30 cellular contexts compared by ENCODE assay signal in genomic region chr5:168204165-168204564, GRCh38.
"Had no signal": no experiment of that assay in that cellular context is flagged by ENCODE, and none has a peak within 500 bp of the region (broad histone marks: within the 10 kb centered on the region; RNA-seq: fewer than 3 reads in every experiment).

No MANE protein-coding gene starts in this region.

- DNase-seq: activated B cell treated with CpG ODN at 0.5 μM for 24 hours; activated CD4-positive, alpha-beta T cell treated with anti-CD3 and anti-CD28 coated beads for 48 hours; activated CD4-positive, alpha-beta T cell treated with anti-CD3 and anti-CD28 coated beads, Interleukin-2, amount 50 U/mL, for 1 hour; activated CD4-positive, alpha-beta T cell treated with anti-CD3 and anti-CD28 coated beads, Interleukin-2, amount 50 U/mL, for 48 hours; activated CD8-positive, alpha-beta memory T cell treated with anti-CD3 and anti-CD28 coated beads for 24 hours; activated CD8-positive, alpha-beta T cell treated with anti-CD3 and anti-CD28 coated beads for 36 hours; activated effector memory CD4-positive, alpha-beta T cell treated with anti-CD3 and anti-CD28 coated beads, Interleukin-2, amount 50 U/mL, for 16 hours; activated naive CD4-positive, alpha-beta T cell treated with anti-CD3 and anti-CD28 coated beads for 36 hours; activated naive CD8-positive, alpha-beta T cell treated with anti-CD3 and anti-CD28 coated beads for 36 hours; activated naive CD8-positive, alpha-beta T cell treated with anti-CD3 and anti-CD28 coated beads, Interleukin-2, amount 50 U/mL, for 24 hours; activated T-cell treated with anti-CD3 and anti-CD28 coated beads, Interleukin-2, amount 50 U/mL, for 1 hour; activated T-cell treated with anti-CD3 and anti-CD28 coated beads, Interleukin-2, amount 50 U/mL, for 48 hours; adrenal gland; amygdala; aorta; body of pancreas; caudate nucleus; cortex of kidney; dermis blood vessel endothelial cell; effector CD4-positive, alpha-beta T cell; effector memory CD8-positive, alpha-beta T cell; esophagus squamous epithelium; foreskin melanocyte; T-helper 2 cell had no signal

- H3K4me3 ChIP-seq: adrenal gland, body of pancreas, esophagus squamous epithelium, gastroesophageal sphincter had no signal

- H3K4me1 Mint-ChIP-seq: activated B cell treated with CpG ODN at 0.5 μM for 24 hours; activated naive CD4-positive, alpha-beta T cell treated with anti-CD3 and anti-CD28 coated beads, Interleukin-2, amount 50 U/mL, for 24 hours; activated naive CD8-positive, alpha-beta T cell treated with anti-CD3 and anti-CD28 coated beads for 36 hours; activated naive CD8-positive, alpha-beta T cell treated with anti-CD3 and anti-CD28 coated beads, Interleukin-2, amount 50 U/mL, for 24 hours had no signal

- H3K4me3 Mint-ChIP-seq: activated B cell treated with CpG ODN at 0.5 μM for 24 hours; activated CD8-positive, alpha-beta T cell treated with anti-CD3 and anti-CD28 coated beads for 36 hours; activated naive CD4-positive, alpha-beta T cell treated with anti-CD3 and anti-CD28 coated beads for 36 hours; activated naive CD4-positive, alpha-beta T cell treated with anti-CD3 and anti-CD28 coated beads, Interleukin-2, amount 50 U/mL, for 24 hours; activated naive CD8-positive, alpha-beta T cell treated with anti-CD3 and anti-CD28 coated beads for 36 hours; activated naive CD8-positive, alpha-beta T cell treated with anti-CD3 and anti-CD28 coated beads, Interleukin-2, amount 50 U/mL, for 24 hours; activated T-helper 1 cell treated with anti-CD3 and anti-CD28 coated beads, Interleukin-12 subunit alpha, Interleukin-12 subunit beta, Interleukin-2, Interleukin-4 antibody, amounts not matched to agents 30 ng/mL and 10 ng/mL and 1 ng/mL, durations not matched to agents 14 hours and 24 hours and 36 hours; effector memory CD8-positive, alpha-beta T cell had no signal

- H3K4me1 ChIP-seq: adrenal gland, body of pancreas, esophagus squamous epithelium, gastroesophageal sphincter had no signal

- H3K27me3 Mint-ChIP-seq: activated B cell treated with CpG ODN at 0.5 μM for 24 hours; activated naive CD4-positive, alpha-beta T cell treated with anti-CD3 and anti-CD28 coated beads, Interleukin-2, amount 50 U/mL, for 24 hours; activated naive CD8-positive, alpha-beta T cell treated with anti-CD3 and anti-CD28 coated beads for 36 hours; activated naive CD8-positive, alpha-beta T cell treated with anti-CD3 and anti-CD28 coated beads, Interleukin-2, amount 50 U/mL, for 24 hours had no signal

- H3K9me3 ChIP-seq: adrenal gland, body of pancreas, esophagus squamous epithelium, gastroesophageal sphincter had no signal

- H3K9me3 Mint-ChIP-seq: activated B cell treated with CpG ODN at 0.5 μM for 24 hours; activated CD8-positive, alpha-beta T cell treated with anti-CD3 and anti-CD28 coated beads for 36 hours; activated naive CD4-positive, alpha-beta T cell treated with anti-CD3 and anti-CD28 coated beads for 36 hours; activated naive CD4-positive, alpha-beta T cell treated with anti-CD3 and anti-CD28 coated beads, Interleukin-2, amount 50 U/mL, for 24 hours; activated naive CD8-positive, alpha-beta T cell treated with anti-CD3 and anti-CD28 coated beads for 36 hours; activated naive CD8-positive, alpha-beta T cell treated with anti-CD3 and anti-CD28 coated beads, Interleukin-2, amount 50 U/mL, for 24 hours; activated T-helper 1 cell treated with anti-CD3 and anti-CD28 coated beads, Interleukin-12 subunit alpha, Interleukin-12 subunit beta, Interleukin-2, Interleukin-4 antibody, amounts not matched to agents 30 ng/mL and 10 ng/mL and 1 ng/mL, durations not matched to agents 14 hours and 24 hours and 36 hours; activated T-helper 2 cell treated with anti-CD3 and anti-CD28 coated beads, Interferon-gamma antibody, Interleukin-2, Interleukin-4, amounts not matched to agents 10 μg/mL and 5 μg/mL and 100 μg/mL, durations not matched to agents 14 hours and 24 hours and 36 hours; effector memory CD8-positive, alpha-beta T cell had no signal

- H3K27ac ChIP-seq: adrenal gland, body of pancreas, epithelial cell of prostate, esophagus squamous epithelium, gastroesophageal sphincter, VCaP had no signal

- H3K27me3 ChIP-seq: adrenal gland, body of pancreas, esophagus squamous epithelium, gastroesophageal sphincter had no signal

- H3K36me3 ChIP-seq: adrenal gland, esophagus squamous epithelium, gastroesophageal sphincter had no signal

- H3K27ac Mint-ChIP-seq: activated B cell treated with CpG ODN at 0.5 μM for 24 hours; activated CD8-positive, alpha-beta T cell treated with anti-CD3 and anti-CD28 coated beads for 36 hours; activated naive CD4-positive, alpha-beta T cell treated with anti-CD3 and anti-CD28 coated beads for 36 hours; activated naive CD4-positive, alpha-beta T cell treated with anti-CD3 and anti-CD28 coated beads, Interleukin-2, amount 50 U/mL, for 24 hours; activated naive CD8-positive, alpha-beta T cell treated with anti-CD3 and anti-CD28 coated beads for 36 hours; activated naive CD8-positive, alpha-beta T cell treated with anti-CD3 and anti-CD28 coated beads, Interleukin-2, amount 50 U/mL, for 24 hours; activated T-helper 1 cell treated with anti-CD3 and anti-CD28 coated beads, Interleukin-12 subunit alpha, Interleukin-12 subunit beta, Interleukin-2, Interleukin-4 antibody, amounts not matched to agents 30 ng/mL and 10 ng/mL and 1 ng/mL, durations not matched to agents 14 hours and 24 hours and 36 hours; activated T-helper 2 cell treated with anti-CD3 and anti-CD28 coated beads, Interferon-gamma antibody, Interleukin-2, Interleukin-4, amounts not matched to agents 10 μg/mL and 5 μg/mL and 100 μg/mL, durations not matched to agents 14 hours and 24 hours and 36 hours; effector memory CD8-positive, alpha-beta T cell had no signal

- H3K36me3 Mint-ChIP-seq: activated naive CD4-positive, alpha-beta T cell treated with anti-CD3 and anti-CD28 coated beads, Interleukin-2, amount 50 U/mL, for 24 hours; activated naive CD8-positive, alpha-beta T cell treated with anti-CD3 and anti-CD28 coated beads for 36 hours had no signal
